ENCODE assay signal across 9 cellular contexts in genomic region chr12:8034802-8035201, GRCh38. TPM values are rescaled to one million over a fixed set of nuclear protein-coding genes. Genes with fewer than 3 reads are reported as not detected.
DNase-seq lines count a peak whose midpoint lies in the region; ATAC-seq, FAIRE-seq and TF ChIP-seq lines count a peak whose summit lies in the region.
"Had no signal": no experiment of that assay in that cellular context is flagged by ENCODE, and none has a peak within 500 bp of the region (broad histone marks: within the 10 kb centered on the region; RNA-seq: fewer than 3 reads in every experiment).

No MANE protein-coding gene starts in this region.

- H3K79me2 ChIP-seq in HepG2 (ENCODE audit: insufficient read depth, low read length), result no peaks in the 10 kb centered on the region

- CTCF ChIA-PET in HepG2 (lab: Yijun Ruan, JAX; ENCODE audit: low intra/inter-chr PET ratio, low total read pairs), result no interaction called here

- ATAC-seq in HepG2 (no peak), right lobe of liver (no peak), GM21447 (IDR thresholded peaks at IDR 0.05; ENCODE audit: unreplicated experiment) (no peak), HG03432 (IDR thresholded peaks at IDR 0.05; ENCODE audit: unreplicated experiment) (no peak)

- H3K27me3 ChIP-seq in HepG2 (ENCODE audit: control insufficient read depth in 1 of 2, insufficient read depth in 2 of 2, low read length in 2 of 2) (no peaks in the 10 kb centered on the region; a peak in 1 of 5 replicates), right lobe of liver (no peaks in the 10 kb centered on the region), breast epithelium (no peaks in the 10 kb centered on the region), muscle layer of duodenum (ENCODE audit: low read depth, low read length) (no peaks in the 10 kb centered on the region)

- H3K36me3 ChIP-seq in HepG2 (replicated peaks in 1 of 2; ENCODE audit: control insufficient read depth in 1 of 2, insufficient read depth in 2 of 2, low read length in 2 of 2) (peaks cover 3% of the 10 kb centered on the region in 2 experiments; a peak in 2 of 5 replicates), right lobe of liver (peaks cover 0 to 3% (median 0%) of the 10 kb centered on the region in 4 donors), breast epithelium (no peaks in the 10 kb centered on the region), muscle layer of duodenum (ENCODE audit: control insufficient read depth in 1 of 2, insufficient read depth in 2 of 2, low read length in 2 of 2) (peaks cover 2% of the 10 kb centered on the region in 2 donors)

- no peak for TF ChIP-seq POLR2A in HepG2 (IDR thresholded peaks at IDR 0.05; ENCODE audit: insufficient read depth in 1 of 2, low read depth in 2 of 2, low read length in 2 of 2)
- no peak for TF ChIP-seq POLR2A in right lobe of liver (IDR thresholded peaks at IDR 0.05)
- TF ChIP-seq POLR2A in breast epithelium (IDR thresholded peaks at IDR 0.05), result no peak

- H3K9me3 ChIP-seq in HepG2 (ENCODE audit: low read length) (no peaks in the 10 kb centered on the region), right lobe of liver (no peaks in the 10 kb centered on the region), breast epithelium (no peaks in the 10 kb centered on the region), muscle layer of duodenum (ENCODE audit: control insufficient read depth in 1 of 2, low read length in 2 of 2) (no peaks in the 10 kb centered on the region)

- BruUV-seq in HepG2 (replicated peaks; lab: Mats Ljungman, UMichigan), result no TSS peak

- peak overlapping the region; percentile 91 for H3K4me2 ChIP-seq in HepG2 (ENCODE audit: low read depth, low read length)

- peak overlapping the region in 2 of 3 experiments; percentile 15 to 87; a peak in 1 of 6 replicates for H3K4me3 ChIP-seq in HepG2 (replicated peaks in 1 of 3; ENCODE audit: insufficient read depth in 1 of 3, low read depth in 2 of 3, low read length in 3 of 3)
- H3K4me3 ChIP-seq in right lobe of liver, result no peak overlapping the region
- H3K4me3 ChIP-seq in breast epithelium, result peak overlapping the region; percentile 78 to 95 (median 86)
- H3K4me3 ChIP-seq in muscle layer of duodenum (ENCODE audit: low read depth in 1 of 2, low read length in 2 of 2), result peak overlapping the region; percentile 80 to 91

- H3K4me1 ChIP-seq in HepG2 (ENCODE audit: insufficient read depth, low read length) (peaks cover 67% of the 10 kb centered on the region), right lobe of liver (peaks cover 0 to 46% (median 12%) of the 10 kb centered on the region in 4 donors), breast epithelium (peaks cover 2 to 43% of the 10 kb centered on the region in 2 donors), muscle layer of duodenum (ENCODE audit: control insufficient read depth in 1 of 2, insufficient read depth in 2 of 2, low read length in 2 of 2) (peaks cover 39 to 58% of the 10 kb centered on the region in 2 donors)

- no peak for FAIRE-seq in HepG2 (lab: Jason Lieb, UNC)

- no peak overlapping the region for H2AFZ ChIP-seq in HepG2 (ENCODE audit: low read length)

- no peak for DNase-seq in HepG2 (ENCODE audit: low spot score)
- DNase-seq in right lobe of liver, result no peak
- no peak for DNase-seq in breast epithelium (ENCODE audit: low spot score in 2 of 2)
- DNase-seq in NCI-H187 (lab: John Stamatoyannopoulos, UW), result no peak
- DNase-seq in NCI-H446 (lab: John Stamatoyannopoulos, UW), result no peak
- DNase-seq: NCI-H1694 treated with DMSO at 0.1 percent for 48 hours had no signal

- in situ Hi-C loops in HepG2 (cut with HindIII; ENCODE audit: extremely low pct_ligation_motif_present, low pct_unique_long_range_greater_than_20kb), result no loop called here

- no peaks in the 10 kb centered on the region for H4K20me1 ChIP-seq in HepG2 (ENCODE audit: insufficient read depth, low read length)

- TF ChIP-seq EP300 in HepG2 (IDR thresholded peaks at IDR 0.05; ENCODE audit: low read depth in 2 of 2, low read length in 2 of 2) (no peak), HepG2 (CRISPR knock-in tag; IDR thresholded peaks at IDR 0.05; ENCODE audit: borderline replicate concordance) (no peak)

- peak overlapping the region; percentile 4; the same call in 1 of the 2 replicates for H3K9ac ChIP-seq in HepG2 (ENCODE audit: insufficient read depth, low read depth, low read length)

- TF ChIP-seq CTCF in HepG2 (CRISPR knock-in tag; IDR thresholded peaks at IDR 0.05), result no peak
- TF ChIP-seq CTCF in right lobe of liver (IDR thresholded peaks at IDR 0.05), result no peak
- no peak for TF ChIP-seq CTCF in breast epithelium (IDR thresholded peaks at IDR 0.05)

- no peak for TF ChIP-seq RAD21 in HepG2 (CRISPR knock-in tag; IDR thresholded peaks at IDR 0.05)

- intact Hi-C loops in HepG2 (cut with micrococcal nuclease; ENCODE audit: unreplicated experiment) (loop anchor here (5.0 kb wide), 1 partner anchor 47 kb away; the partner anchor contains the start of gene NECAP1), right lobe of liver (cut with DNase I) (loop anchor here in 1 of 2 donors (10.0 kb wide), 1 partner anchor 50 kb away; the partner anchor contains the start of gene NECAP1), breast epithelium (cut with DNase I; ENCODE audit: low total_unique reads) (loop anchor here (2.0 kb wide), 1 partner anchor 48 kb away; the partner anchor contains the start of gene NECAP1)

- POLR2A ChIA-PET in HepG2 (lab: Yijun Ruan, JAX), result no interaction called here

- no peak overlapping the region for H3K27ac ChIP-seq in HepG2 (ENCODE audit: extremely low read length, insufficient read depth, low read length)
- H3K27ac ChIP-seq in right lobe of liver, result no peak overlapping the region
- H3K27ac ChIP-seq in breast epithelium, result peak overlapping the region; percentile 95 to 96
- H3K27ac ChIP-seq in muscle layer of duodenum (ENCODE audit: low read length), result peak overlapping the region; percentile 95

RNA-seq across cellular contexts. Expression of gene FOXJ2, which starts 2.3 kb away (rescaled TPM):
- total RNA-seq in HepG2 (2016; rRNA removed; fragmentation: Illumina TruSeq; extraction: Trizol) (2.2 and 3.0 TPM in 2 replicates), right lobe of liver (1 to 10 TPM; 4.4 to 5.7 (median 4.8) TPM), breast epithelium (10 to 100 TPM; 11.1 to 14.2 (median 13.4) TPM)
- total RNA-seq in HepG2 (2016; cell fraction: cytosol; rRNA removed; fragmentation: Illumina TruSeq; extraction: Trizol; ENCODE audit: low read depth), result 0.40 and 0.79 TPM in 2 replicates
- total RNA-seq in HepG2 (2016; cell fraction: insoluble cytoplasmic fraction; rRNA removed; fragmentation: Illumina TruSeq; extraction: Trizol), result 1.9 and 2.6 TPM in 2 replicates
- total RNA-seq in HepG2 (2016; cell fraction: membrane; rRNA removed; fragmentation: Illumina TruSeq; extraction: Trizol), result 1.6 and 1.8 TPM in 2 replicates
- total RNA-seq in HepG2 (2016; cell fraction: nucleus; rRNA removed; fragmentation: Illumina TruSeq; extraction: Trizol), result 3.4 and 3.8 TPM in 2 replicates
- polyA plus RNA-seq in HepG2 (2011; rRNA removed), result 2.4 and 2.9 TPM in 2 replicates
- polyA plus RNA-seq in HepG2 (2011; cell fraction: cytosol; rRNA removed), result 1.2 and 1.3 TPM in 2 replicates
- polyA plus RNA-seq in HepG2 (2011; cell fraction: nucleus; rRNA removed), result 4.7 and 5.1 TPM in 2 replicates
- polyA plus RNA-seq in HepG2 (2012), result 2.9 and 4.3 TPM in 2 replicates
- polyA plus RNA-seq in HepG2 (2016; cell fraction: cytosol; fragmentation: Illumina TruSeq; extraction: Trizol; ENCODE audit: low read depth), result 0.14 and 0.19 TPM in 2 replicates
- 2.9 and 3.1 TPM in 2 replicates for polyA plus RNA-seq in HepG2 (2016; cell fraction: insoluble cytoplasmic fraction; fragmentation: Illumina TruSeq; extraction: Trizol; ENCODE audit: low read depth)
- polyA plus RNA-seq in HepG2 (2016; cell fraction: membrane; fragmentation: Illumina TruSeq; extraction: Trizol; ENCODE audit: low read depth), result 0.69 and 0.73 TPM in 2 replicates
- polyA plus RNA-seq in HepG2 (2016; cell fraction: nucleus; fragmentation: Illumina TruSeq; extraction: Trizol; ENCODE audit: insufficient read depth, low read depth), result 6.6 and 7.8 TPM in 2 replicates
- polyA minus RNA-seq in HepG2 (2011; rRNA and poly(A)+ RNA removed; ENCODE audit: low replicate concordance), result 4.0 and 8.3 TPM in 2 replicates
- polyA minus RNA-seq in HepG2 (2011; cell fraction: cytosol; rRNA and poly(A)+ RNA removed), result 1.7 and 1.9 TPM in 2 replicates
- polyA minus RNA-seq in HepG2 (2011; cell fraction: nucleus; rRNA and poly(A)+ RNA removed), result 2.8 and 3.6 TPM in 2 replicates

RNA-seq across cellular contexts. Expression of gene C3AR1, which starts 31.4 kb away (rescaled TPM):
- not detected in 2 replicates for total RNA-seq in HepG2 (2016; rRNA removed; fragmentation: Illumina TruSeq; extraction: Trizol)
- not detected in 2 replicates for total RNA-seq in HepG2 (2016; cell fraction: cytosol; rRNA removed; fragmentation: Illumina TruSeq; extraction: Trizol; ENCODE audit: low read depth)
- total RNA-seq in HepG2 (2016; cell fraction: insoluble cytoplasmic fraction; rRNA removed; fragmentation: Illumina TruSeq; extraction: Trizol), result not detected in 2 replicates
- total RNA-seq in HepG2 (2016; cell fraction: membrane; rRNA removed; fragmentation: Illumina TruSeq; extraction: Trizol), result not detected in 2 replicates
- total RNA-seq in HepG2 (2016; cell fraction: nucleus; rRNA removed; fragmentation: Illumina TruSeq; extraction: Trizol), result not detected in 2 replicates
- polyA plus RNA-seq in HepG2 (2011; rRNA removed), result not detected in 2 replicates
- not detected in 2 replicates for polyA plus RNA-seq in HepG2 (2011; cell fraction: cytosol; rRNA removed)
- polyA plus RNA-seq in HepG2 (2011; cell fraction: nucleus; rRNA removed), result not detected in 2 replicates
- not detected in 2 replicates for polyA plus RNA-seq in HepG2 (2012)
- polyA plus RNA-seq in HepG2 (2016; cell fraction: cytosol; fragmentation: Illumina TruSeq; extraction: Trizol; ENCODE audit: low read depth), result not detected in 2 replicates
- polyA plus RNA-seq in HepG2 (2016; cell fraction: insoluble cytoplasmic fraction; fragmentation: Illumina TruSeq; extraction: Trizol; ENCODE audit: low read depth), result not detected in 2 replicates
- not detected in 2 replicates for polyA plus RNA-seq in HepG2 (2016; cell fraction: membrane; fragmentation: Illumina TruSeq; extraction: Trizol; ENCODE audit: low read depth)
- not detected in 2 replicates for polyA plus RNA-seq in HepG2 (2016; cell fraction: nucleus; fragmentation: Illumina TruSeq; extraction: Trizol; ENCODE audit: insufficient read depth, low read depth)
- not detected in 2 replicates for polyA minus RNA-seq in HepG2 (2011; rRNA and poly(A)+ RNA removed; ENCODE audit: low replicate concordance)
- not detected in 2 replicates for polyA minus RNA-seq in HepG2 (2011; cell fraction: cytosol; rRNA and poly(A)+ RNA removed)
- polyA minus RNA-seq in HepG2 (2011; cell fraction: nucleus; rRNA and poly(A)+ RNA removed), result not detected in 2 replicates
- total RNA-seq in right lobe of liver, result 10 to 100 TPM in 1 of 6 experiments, 1 to 10 TPM in 5; 2.0 to 11.9 (median 3.8) TPM
- 10 to 100 TPM in 2 of 3 donors, 1 to 10 TPM in 1; 6.6 to 46.2 (median 17.7) TPM for total RNA-seq in breast epithelium

RNA-seq across cellular contexts. Expression of gene NECAP1, which starts 47.3 kb away (rescaled TPM):
- total RNA-seq in HepG2 (2016; rRNA removed; fragmentation: Illumina TruSeq; extraction: Trizol) (28.4 and 33.8 TPM in 2 replicates), right lobe of liver (10 to 100 TPM; 12.9 to 32.1 (median 17.1) TPM), breast epithelium (10 to 100 TPM; 29.5 to 47.0 (median 32.3) TPM)
- 3.8 and 4.0 TPM in 2 replicates for total RNA-seq in HepG2 (2016; cell fraction: cytosol; rRNA removed; fragmentation: Illumina TruSeq; extraction: Trizol; ENCODE audit: low read depth)
- 28.8 and 35.2 TPM in 2 replicates for total RNA-seq in HepG2 (2016; cell fraction: insoluble cytoplasmic fraction; rRNA removed; fragmentation: Illumina TruSeq; extraction: Trizol)
- total RNA-seq in HepG2 (2016; cell fraction: membrane; rRNA removed; fragmentation: Illumina TruSeq; extraction: Trizol), result 10.9 and 13.5 TPM in 2 replicates
- 19.3 and 24.6 TPM in 2 replicates for total RNA-seq in HepG2 (2016; cell fraction: nucleus; rRNA removed; fragmentation: Illumina TruSeq; extraction: Trizol)
- polyA plus RNA-seq in HepG2 (2011; rRNA removed), result 17.7 and 24.4 TPM in 2 replicates
- 23.1 and 25.7 TPM in 2 replicates for polyA plus RNA-seq in HepG2 (2011; cell fraction: cytosol; rRNA removed)
- 23.3 and 25.9 TPM in 2 replicates for polyA plus RNA-seq in HepG2 (2011; cell fraction: nucleus; rRNA removed)
- 13.2 and 15.4 TPM in 2 replicates for polyA plus RNA-seq in HepG2 (2012)
- 1.1 and 1.3 TPM in 2 replicates for polyA plus RNA-seq in HepG2 (2016; cell fraction: cytosol; fragmentation: Illumina TruSeq; extraction: Trizol; ENCODE audit: low read depth)
- 29.8 and 32.2 TPM in 2 replicates for polyA plus RNA-seq in HepG2 (2016; cell fraction: insoluble cytoplasmic fraction; fragmentation: Illumina TruSeq; extraction: Trizol; ENCODE audit: low read depth)
- polyA plus RNA-seq in HepG2 (2016; cell fraction: membrane; fragmentation: Illumina TruSeq; extraction: Trizol; ENCODE audit: low read depth), result 3.2 and 4.2 TPM in 2 replicates
- 25.5 and 30.5 TPM in 2 replicates for polyA plus RNA-seq in HepG2 (2016; cell fraction: nucleus; fragmentation: Illumina TruSeq; extraction: Trizol; ENCODE audit: insufficient read depth, low read depth)
- polyA minus RNA-seq in HepG2 (2011; rRNA and poly(A)+ RNA removed; ENCODE audit: low replicate concordance), result 23.1 and 37.5 TPM in 2 replicates
- polyA minus RNA-seq in HepG2 (2011; cell fraction: cytosol; rRNA and poly(A)+ RNA removed), result 20.2 and 23.5 TPM in 2 replicates
- 20.9 and 33.4 TPM in 2 replicates for polyA minus RNA-seq in HepG2 (2011; cell fraction: nucleus; rRNA and poly(A)+ RNA removed)

Comparison
In these comparisons a context has a peak if more than half of its experiments do, and no peak if none do; other contexts are left out.
1. H3K4me3 ChIP-seq: peak in HepG2 (2 of 3), breast epithelium (3 of 3) and muscle layer of duodenum (2 of 2); none in right lobe of liver (0 of 3).
2. H3K27ac ChIP-seq: peak in breast epithelium (2 of 2) and muscle layer of duodenum (single experiment); none in HepG2 (single experiment) and right lobe of liver (0 of 3).